In the genomic region with DNA sequence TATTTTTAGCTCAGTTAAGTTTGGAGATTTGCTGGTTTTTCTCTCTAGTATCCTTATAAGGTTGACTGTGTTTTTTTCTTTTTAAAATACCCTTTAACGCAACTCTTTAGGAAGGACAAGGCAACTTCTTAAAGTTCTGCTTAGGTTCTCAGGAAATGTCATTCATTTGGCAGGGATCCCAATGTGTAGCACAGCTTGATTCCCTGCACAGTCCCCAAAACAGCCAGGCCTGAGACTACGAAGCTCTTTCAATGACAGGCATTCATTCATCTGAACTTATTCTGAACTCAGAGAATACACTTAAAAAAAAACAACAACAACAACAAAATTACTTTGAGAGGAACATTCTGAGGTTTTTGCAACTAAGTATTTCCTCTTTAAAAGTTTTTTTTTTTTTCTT, we compare ENCODE assay signal across 23 cellular contexts.
A peak's percentile ranks its signal among the peaks of the same experiment; 100 is the strongest.
DNase-seq lines count a peak whose midpoint lies in the region; ATAC-seq and TF ChIP-seq lines count a peak whose summit lies in the region.
"Had no signal": no experiment of that assay in that cellular context is flagged by ENCODE, and none has a peak within 500 bp of the region (broad histone marks: within the 10 kb centered on the region; RNA-seq: fewer than 3 reads in every experiment).

No MANE protein-coding gene starts in this region.

- no peaks in the 10 kb centered on the region for H3K27me3 Mint-ChIP-seq in osteocyte (ENCODE audit: unreplicated experiment)
- H3K27me3 Mint-ChIP-seq: activated CD8-positive, alpha-beta memory T cell treated with anti-CD3 and anti-CD28 coated beads, Interleukin-2, amount 10 ng/mL, durations not matched to agents 7 days and 5 days; IgD-negative memory B cell; naive thymus-derived CD4-positive, alpha-beta T cell; stimulated activated memory B cell treated with anti-CD40 and anti-IgM and Interleukin-4, amounts not matched to agents 10 μg/mL and 1 μg/mL and 100 μg/mL, for 72 hours had no signal

- peak; percentile 3 for DNase-seq in ELR (ENCODE audit: low read depth)
- peak; percentile 41 for DNase-seq in SK-MEL-5 (ENCODE audit: low read depth, low spot score)
- DNase-seq in choroid plexus epithelial cell (ENCODE audit: low read depth), result peak; percentile 35
- DNase-seq in osteocyte (ENCODE audit: extremely low spot score, unreplicated experiment), result no peak
- DNase-seq in OCI-M2 (lab: John Stamatoyannopoulos, UW; ENCODE audit: unreplicated experiment), result no peak
- DNase-seq: activated CD4-positive, alpha-beta T cell treated with anti-CD3 and anti-CD28 coated beads, Interleukin-2, amount 50 U/mL, for 1 hour; activated CD8-positive, alpha-beta memory T cell treated with anti-CD3 and anti-CD28 coated beads, Interleukin-2, amount 10 ng/mL, durations not matched to agents 7 days and 5 days; aorta; effector memory CD4-positive, alpha-beta T cell; erythroblast; foreskin fibroblast; left lung; naive thymus-derived CD4-positive, alpha-beta T cell; NCI-H524; stimulated activated CD4-positive, alpha-beta T cell treated with anti-CD3 and anti-CD28 coated beads, Interleukin-4, amount 100 ng/mL, for 1 hour had no signal

- no peaks in the 10 kb centered on the region for H3K36me3 Mint-ChIP-seq in osteocyte (ENCODE audit: unreplicated experiment)
- H3K36me3 Mint-ChIP-seq: activated CD8-positive, alpha-beta memory T cell treated with anti-CD3 and anti-CD28 coated beads, Interleukin-2, amount 10 ng/mL, durations not matched to agents 7 days and 5 days; activated naive CD4-positive, alpha-beta T cell treated with anti-CD3 and anti-CD28 coated beads, Interleukin-2, amount 50 U/mL, for 72 hours; IgD-negative memory B cell; stimulated activated memory B cell treated with anti-CD40 and anti-IgM and Interleukin-4, amounts not matched to agents 10 μg/mL and 1 μg/mL and 100 μg/mL, for 72 hours; WTC11 had no signal

- TF ChIP-seq CTCF in choroid plexus epithelial cell (conservative IDR thresholded peaks at IDR 0.05; ENCODE audit: low read depth, low read length) (no peak), osteocyte (IDR thresholded peaks at IDR 0.05) (no peak)

- no peak overlapping the region for H3K4me3 ChIP-seq in choroid plexus epithelial cell (ENCODE audit: low read depth, low read length)
- H3K4me3 ChIP-seq: left lung, right atrium auricular region had no signal

- in situ Hi-C loops in SK-MEL-5 (cut with HindIII; ENCODE audit: low pct_unique_long_range_greater_than_20kb, low sequenced_read_pairs), result no loop called here

- peak overlapping the region; percentile 38 for H3K27ac Mint-ChIP-seq in osteocyte (ENCODE audit: unreplicated experiment)
- H3K27ac Mint-ChIP-seq: activated CD8-positive, alpha-beta memory T cell treated with anti-CD3 and anti-CD28 coated beads, Interleukin-2, amount 10 ng/mL, durations not matched to agents 7 days and 5 days; activated naive CD4-positive, alpha-beta T cell treated with anti-CD3 and anti-CD28 coated beads, Interleukin-2, amount 50 U/mL, for 72 hours; activated T-helper 1 cell treated with anti-CD3 and anti-CD28 coated beads, Interleukin-12 subunit alpha, Interleukin-12 subunit beta, Interleukin-2, Interleukin-4 antibody, amounts not matched to agents 30 ng/mL and 10 ng/mL and 1 ng/mL, durations not matched to agents 14 hours and 24 hours and 36 hours; IgD-negative memory B cell; naive thymus-derived CD4-positive, alpha-beta T cell; stimulated activated memory B cell treated with anti-CD40 and anti-IgM and Interleukin-4, amounts not matched to agents 10 μg/mL and 1 μg/mL and 100 μg/mL, for 72 hours; WTC11 had no signal

- H3K4me3 Mint-ChIP-seq in osteocyte (ENCODE audit: unreplicated experiment), result no peak overlapping the region
- H3K4me3 Mint-ChIP-seq: activated CD8-positive, alpha-beta memory T cell treated with anti-CD3 and anti-CD28 coated beads, Interleukin-2, amount 10 ng/mL, durations not matched to agents 7 days and 5 days; activated T-helper 1 cell treated with anti-CD3 and anti-CD28 coated beads, Interleukin-12 subunit alpha, Interleukin-12 subunit beta, Interleukin-2, Interleukin-4 antibody, amounts not matched to agents 30 ng/mL and 10 ng/mL and 1 ng/mL, durations not matched to agents 14 hours and 24 hours and 36 hours; IgD-negative memory B cell; naive thymus-derived CD4-positive, alpha-beta T cell; stimulated activated memory B cell treated with anti-CD40 and anti-IgM and Interleukin-4, amounts not matched to agents 10 μg/mL and 1 μg/mL and 100 μg/mL, for 72 hours; WTC11 had no signal

- H3K9me3 Mint-ChIP-seq in osteocyte (ENCODE audit: unreplicated experiment), result no peaks in the 10 kb centered on the region

- peaks cover 13% of the 10 kb centered on the region for H3K4me1 Mint-ChIP-seq in osteocyte (ENCODE audit: unreplicated experiment)
- H3K4me1 Mint-ChIP-seq: activated CD8-positive, alpha-beta memory T cell treated with anti-CD3 and anti-CD28 coated beads, Interleukin-2, amount 10 ng/mL, durations not matched to agents 7 days and 5 days; IgD-negative memory B cell; naive thymus-derived CD4-positive, alpha-beta T cell; stimulated activated memory B cell treated with anti-CD40 and anti-IgM and Interleukin-4, amounts not matched to agents 10 μg/mL and 1 μg/mL and 100 μg/mL, for 72 hours; WTC11 had no signal

- no peak for ATAC-seq in HG03354 (IDR thresholded peaks at IDR 0.05; ENCODE audit: poor library complexity, severe bottlenecking, unreplicated experiment)
- no peak for ATAC-seq in GM21786 (IDR thresholded peaks at IDR 0.05; ENCODE audit: unreplicated experiment)
- ATAC-seq: activated CD8-positive, alpha-beta memory T cell treated with anti-CD3 and anti-CD28 coated beads, Interleukin-2, amount 10 ng/mL, durations not matched to agents 7 days and 5 days; activated naive CD4-positive, alpha-beta T cell treated with anti-CD3 and anti-CD28 coated beads, Interleukin-2, amount 50 U/mL, for 72 hours; left lung; naive thymus-derived CD4-positive, alpha-beta T cell; stimulated activated memory B cell treated with anti-CD40 and anti-IgM and Interleukin-4, amounts not matched to agents 10 μg/mL and 1 μg/mL and 100 μg/mL, for 72 hours; WTC11 had no signal

Comparison
In these comparisons a context has a peak if more than half of its experiments do, and no peak if none do; other contexts are left out.
1. DNase-seq: peak in ELR (single experiment), SK-MEL-5 (single experiment) and choroid plexus epithelial cell (single experiment); none in osteocyte (single experiment) and OCI-M2 (single experiment).